ENCODE assay signal across 9 cellular contexts in the genomic region with DNA sequence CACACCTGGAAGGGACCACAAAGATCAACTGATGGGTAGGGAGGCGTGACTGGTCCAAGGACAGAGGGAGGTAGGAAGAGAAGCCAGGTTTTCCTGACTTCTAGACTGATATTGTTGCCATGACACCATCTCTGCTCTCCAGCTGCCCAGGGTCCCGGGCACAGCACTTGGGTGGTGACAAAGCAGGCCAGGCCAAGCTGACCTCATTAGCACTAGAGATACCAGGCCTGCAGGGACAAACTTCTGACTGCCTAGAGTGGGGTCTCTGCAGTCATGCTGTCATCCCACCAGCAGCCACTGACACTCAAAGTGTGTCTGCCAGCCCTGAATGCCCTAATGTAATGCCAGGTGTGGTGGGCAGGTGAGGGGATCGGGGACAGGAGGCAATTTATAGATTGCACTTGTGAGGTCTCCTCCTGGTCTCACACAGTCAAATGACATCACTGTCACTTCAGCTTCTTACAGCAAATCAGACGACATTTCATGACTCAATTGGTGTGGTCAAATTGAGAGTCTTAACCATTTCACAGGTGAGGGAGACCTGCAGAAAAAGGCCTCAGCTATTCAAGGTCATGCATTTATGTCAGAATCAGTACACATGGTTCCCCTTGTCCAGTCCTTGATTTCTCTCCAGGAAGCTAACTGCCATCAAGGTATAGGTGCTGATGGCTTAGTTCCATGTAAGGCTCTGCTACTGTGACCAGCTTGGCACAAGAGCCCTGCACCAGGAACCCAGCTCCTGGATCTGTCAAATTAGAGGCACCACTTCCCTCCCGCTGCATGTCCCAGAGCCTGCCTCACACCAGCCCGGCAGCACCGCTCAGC. TPM values are rescaled to one million over a fixed set of nuclear protein-coding genes. Genes with fewer than 3 reads are reported as not detected.
A peak's percentile ranks its signal among the peaks of the same experiment; 100 is the strongest.
DNase-seq lines count a peak whose midpoint lies in the region; ATAC-seq and TF ChIP-seq lines count a peak whose summit lies in the region.
"Had no signal": no experiment of that assay in that cellular context is flagged by ENCODE, and none has a peak within 500 bp of the region (broad histone marks: within the 10 kb centered on the region; RNA-seq: fewer than 3 reads in every experiment).

No MANE protein-coding gene starts in this region.

- peaks cover 27% of the 10 kb centered on the region for H3K4me1 ChIP-seq in HAP-1
- peaks cover 0 to 76% of the 10 kb centered on the region in 2 donors for H3K4me1 ChIP-seq in right atrium auricular region

- CTCF ChIA-PET in activated CD8-positive, alpha-beta T cell treated with anti-CD3 and anti-CD28 coated beads, Interleukin-2, amount 10 ng/mL, durations not matched to agents 7 days and 5 days (lab: Charles Lee), result interaction anchor here (0.9 to 8.5 kb wide), 4 partner anchors 12 to 106 kb away, joined by 4 to 110 read pairs (median 46); no protein-coding TSS in a partner anchor

- H3K27me3 ChIP-seq in HAP-1 (ENCODE audit: low read depth), result no peaks in the 10 kb centered on the region
- H3K27me3 ChIP-seq in right atrium auricular region, result no peaks in the 10 kb centered on the region

- no peak for ATAC-seq in activated CD8-positive, alpha-beta T cell treated with anti-CD3 and anti-CD28 coated beads, Interleukin-2, amount 10 ng/mL, durations not matched to agents 7 days and 5 days
- no peak for ATAC-seq in stimulated activated memory B cell treated with anti-CD40 and anti-IgM and Interleukin-4, amounts not matched to agents 10 μg/mL and 1 μg/mL and 100 μg/mL, for 72 hours
- ATAC-seq in GM18867 (IDR thresholded peaks at IDR 0.05; ENCODE audit: unreplicated experiment) (no peak), HG03108 (IDR thresholded peaks at IDR 0.05; ENCODE audit: unreplicated experiment) (no peak)

- no peaks in the 10 kb centered on the region for H3K27me3 Mint-ChIP-seq in activated CD8-positive, alpha-beta T cell treated with anti-CD3 and anti-CD28 coated beads, Interleukin-2, amount 10 ng/mL, durations not matched to agents 7 days and 5 days (ENCODE audit: low read depth)
- no peaks in the 10 kb centered on the region for H3K27me3 Mint-ChIP-seq in stimulated activated memory B cell treated with anti-CD40 and anti-IgM and Interleukin-4, amounts not matched to agents 10 μg/mL and 1 μg/mL and 100 μg/mL, for 72 hours

- peaks cover 59% of the 10 kb centered on the region for H3K4me1 Mint-ChIP-seq in activated CD8-positive, alpha-beta T cell treated with anti-CD3 and anti-CD28 coated beads, Interleukin-2, amount 10 ng/mL, durations not matched to agents 7 days and 5 days (ENCODE audit: low read depth)
- peaks cover 71% of the 10 kb centered on the region for H3K4me1 Mint-ChIP-seq in stimulated activated memory B cell treated with anti-CD40 and anti-IgM and Interleukin-4, amounts not matched to agents 10 μg/mL and 1 μg/mL and 100 μg/mL, for 72 hours

- H3K36me3 Mint-ChIP-seq in activated CD8-positive, alpha-beta T cell treated with anti-CD3 and anti-CD28 coated beads, Interleukin-2, amount 10 ng/mL, durations not matched to agents 7 days and 5 days (ENCODE audit: low read depth), result peaks cover 4% of the 10 kb centered on the region
- H3K36me3 Mint-ChIP-seq in stimulated activated memory B cell treated with anti-CD40 and anti-IgM and Interleukin-4, amounts not matched to agents 10 μg/mL and 1 μg/mL and 100 μg/mL, for 72 hours, result peaks cover 4% of the 10 kb centered on the region

- H3K9me3 Mint-ChIP-seq in activated CD8-positive, alpha-beta T cell treated with anti-CD3 and anti-CD28 coated beads, Interleukin-2, amount 10 ng/mL, durations not matched to agents 7 days and 5 days (ENCODE audit: insufficient read depth), result no peaks in the 10 kb centered on the region
- no peaks in the 10 kb centered on the region for H3K9me3 Mint-ChIP-seq in stimulated activated memory B cell treated with anti-CD40 and anti-IgM and Interleukin-4, amounts not matched to agents 10 μg/mL and 1 μg/mL and 100 μg/mL, for 72 hours

- H3K9me3 ChIP-seq in HAP-1 (no peaks in the 10 kb centered on the region), right atrium auricular region (no peaks in the 10 kb centered on the region)

- H3K4me3 Mint-ChIP-seq in activated CD8-positive, alpha-beta T cell treated with anti-CD3 and anti-CD28 coated beads, Interleukin-2, amount 10 ng/mL, durations not matched to agents 7 days and 5 days, result peak overlapping the region; percentile 81
- H3K4me3 Mint-ChIP-seq in stimulated activated memory B cell treated with anti-CD40 and anti-IgM and Interleukin-4, amounts not matched to agents 10 μg/mL and 1 μg/mL and 100 μg/mL, for 72 hours, result peak overlapping the region; percentile 94

- TF ChIP-seq CTCF in right atrium auricular region (IDR thresholded peaks at IDR 0.05), result no peak

- peak overlapping the region; percentile 57; the same call in 1 of the 2 replicates for H3K4me3 ChIP-seq in HAP-1
- H3K4me3 ChIP-seq in right atrium auricular region, result peak overlapping the region; percentile 14 to 82

- POLR2A ChIA-PET in activated CD8-positive, alpha-beta T cell treated with anti-CD3 and anti-CD28 coated beads, Interleukin-2, amount 10 ng/mL, durations not matched to agents 7 days and 5 days (lab: Charles Lee), result interaction anchor here (0.8 to 2.9 kb wide), 5 partner anchors 11 to 299 kb away, joined by 3 to 18 read pairs (median 5); no protein-coding TSS in a partner anchor

- peak overlapping the region; percentile 40 for H3K27ac Mint-ChIP-seq in activated CD8-positive, alpha-beta T cell treated with anti-CD3 and anti-CD28 coated beads, Interleukin-2, amount 10 ng/mL, durations not matched to agents 7 days and 5 days
- peak overlapping the region; percentile 94 for H3K27ac Mint-ChIP-seq in stimulated activated memory B cell treated with anti-CD40 and anti-IgM and Interleukin-4, amounts not matched to agents 10 μg/mL and 1 μg/mL and 100 μg/mL, for 72 hours

- in situ Hi-C loops in HAP-1 (cut with MboI; ENCODE audit: low sequenced_read_pairs), result no loop called here

- H3K36me3 ChIP-seq in HAP-1 (replicated peaks), result no peaks in the 10 kb centered on the region
- no peaks in the 10 kb centered on the region for H3K36me3 ChIP-seq in right atrium auricular region

- DNase-seq in HAP-1 (ENCODE audit: low spot score in 2 of 2) (no peak), right atrium auricular region (ENCODE audit: low spot score) (no peak), NCI-H510A treated with DMSO at 0.1 percent for 48 hours (lab: John Stamatoyannopoulos, UW) (no peak), hypothalamus (lab: John Stamatoyannopoulos, UW) (no peak)
- DNase-seq in activated CD8-positive, alpha-beta T cell treated with anti-CD3 and anti-CD28 coated beads, Interleukin-2, amount 10 ng/mL, durations not matched to agents 7 days and 5 days, result no peak
- DNase-seq: H7 had no signal

- peak overlapping the region; percentile 90 to 91 for H3K27ac ChIP-seq in right atrium auricular region

RNA-seq across cellular contexts. Expression of a gene that starts 2.7 kb away (rescaled TPM):
- total RNA-seq in activated CD8-positive, alpha-beta T cell treated with anti-CD3 and anti-CD28 coated beads, Interleukin-2, amount 10 ng/mL, durations not matched to agents 7 days and 5 days, result 10 to 100 TPM; 28.3 to 29.0 TPM
- total RNA-seq in right atrium auricular region, result 10 to 100 TPM; 20.0 to 28.3 TPM
